23 cellular contexts compared by ENCODE assay signal in the genomic region with DNA sequence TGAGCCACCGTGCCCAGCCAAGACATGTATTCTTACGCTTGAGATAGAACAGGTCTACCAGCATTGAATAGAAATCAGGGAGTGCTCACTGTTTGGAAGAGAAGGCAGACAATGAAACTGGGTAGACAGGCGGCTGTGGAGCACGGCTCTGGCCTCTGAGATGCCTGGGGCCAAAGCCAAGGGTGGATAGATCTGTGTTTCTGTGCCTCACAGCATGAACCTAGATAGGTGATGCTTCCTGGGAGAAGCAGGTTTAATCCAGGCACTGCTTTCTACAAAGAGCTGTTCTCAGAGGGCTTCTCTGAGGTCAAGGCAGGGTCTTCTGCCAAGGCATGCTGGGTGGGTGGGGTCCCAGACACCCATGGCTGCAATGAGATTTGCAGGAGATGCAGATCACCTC. TPM values are rescaled to one million over a fixed set of nuclear protein-coding genes. Genes with fewer than 3 reads are reported as not detected.
"Had no signal": no experiment of that assay in that cellular context is flagged by ENCODE, and none has a peak within 500 bp of the region (broad histone marks: within the 10 kb centered on the region; RNA-seq: fewer than 3 reads in every experiment).

No MANE protein-coding gene starts in this region.

- H3K36me3 Mint-ChIP-seq: activated CD8-positive, alpha-beta memory T cell treated with anti-CD3 and anti-CD28 coated beads, Interleukin-2, amount 10 ng/mL, durations not matched to agents 7 days and 5 days; natural killer cell treated with Interleukin-12 subunit alpha and Interleukin-12 subunit beta and Interleukin-15 and Interleukin-18, amount 100 ng/mL, for 72 hours; stimulated activated memory B cell treated with anti-CD40 and anti-IgM and Interleukin-4, amounts not matched to agents 10 μg/mL and 1 μg/mL and 100 μg/mL, for 72 hours had no signal

- H3K27ac Mint-ChIP-seq: activated naive CD4-positive, alpha-beta T cell treated with anti-CD3 and anti-CD28 coated beads for 36 hours; activated T-helper 2 cell treated with anti-CD3 and anti-CD28 coated beads, Interferon-gamma antibody, Interleukin-2, Interleukin-4, amounts not matched to agents 10 μg/mL and 5 μg/mL and 100 μg/mL, durations not matched to agents 14 hours and 24 hours and 36 hours; natural killer cell treated with Interleukin-12 subunit alpha and Interleukin-12 subunit beta and Interleukin-15 and Interleukin-18, amount 100 ng/mL, for 72 hours; stimulated activated memory B cell treated with anti-CD40 and anti-IgM and Interleukin-4, amounts not matched to agents 10 μg/mL and 1 μg/mL and 100 μg/mL, for 72 hours had no signal

- H3K36me3 ChIP-seq: ascending aorta, left lung had no signal

- H3K9me3 Mint-ChIP-seq: activated naive CD4-positive, alpha-beta T cell treated with anti-CD3 and anti-CD28 coated beads for 36 hours; activated T-helper 2 cell treated with anti-CD3 and anti-CD28 coated beads, Interferon-gamma antibody, Interleukin-2, Interleukin-4, amounts not matched to agents 10 μg/mL and 5 μg/mL and 100 μg/mL, durations not matched to agents 14 hours and 24 hours and 36 hours; natural killer cell treated with Interleukin-12 subunit alpha and Interleukin-12 subunit beta and Interleukin-15 and Interleukin-18, amount 100 ng/mL, for 72 hours; stimulated activated memory B cell treated with anti-CD40 and anti-IgM and Interleukin-4, amounts not matched to agents 10 μg/mL and 1 μg/mL and 100 μg/mL, for 72 hours had no signal

- H3K9me3 ChIP-seq: ascending aorta, left lung, psoas muscle had no signal

- H3K27me3 ChIP-seq: ascending aorta had no signal

- H3K4me3 ChIP-seq: ascending aorta, left lung, psoas muscle had no signal

- DNase-seq: activated CD4-positive, alpha-beta T cell treated with anti-CD3 and anti-CD28 coated beads, Interleukin-2, amount 50 U/mL, for 4 hours; activated CD8-positive, alpha-beta memory T cell treated with anti-CD3 and anti-CD28 coated beads, Interleukin-2, amount 10 ng/mL, durations not matched to agents 7 days and 5 days; activated naive CD4-positive, alpha-beta T cell treated with anti-CD3 and anti-CD28 coated beads for 36 hours; activated T-cell treated with anti-CD3 and anti-CD28 coated beads, Interleukin-2, amount 50 U/mL, for 1 hour; erythroblast; hypothalamus; kidney; left lung; mesenchymal stem cell; psoas muscle; stimulated activated CD4-positive, alpha-beta T cell treated with anti-CD3 and anti-CD28 coated beads, Interleukin-1b, Interleukin-23, amount 100 ng/mL, for 48 hours; T-helper 1 cell; T1000 had no signal

- H3K4me3 Mint-ChIP-seq: activated CD8-positive, alpha-beta memory T cell treated with anti-CD3 and anti-CD28 coated beads, Interleukin-2, amount 10 ng/mL, durations not matched to agents 7 days and 5 days; activated naive CD4-positive, alpha-beta T cell treated with anti-CD3 and anti-CD28 coated beads for 36 hours; natural killer cell treated with Interleukin-12 subunit alpha and Interleukin-12 subunit beta and Interleukin-15 and Interleukin-18, amount 100 ng/mL, for 72 hours; stimulated activated memory B cell treated with anti-CD40 and anti-IgM and Interleukin-4, amounts not matched to agents 10 μg/mL and 1 μg/mL and 100 μg/mL, for 72 hours had no signal

- H3K27ac ChIP-seq: left lung, psoas muscle had no signal

- ATAC-seq: activated CD4-positive, CD25-positive, alpha-beta regulatory T cell treated with anti-CD3 and anti-CD28 coated beads, Interleukin-2, amount 50 U/mL, for 24 hours; activated CD8-positive, alpha-beta memory T cell treated with anti-CD3 and anti-CD28 coated beads, Interleukin-2, amount 10 ng/mL, durations not matched to agents 7 days and 5 days; left lung; natural killer cell treated with Interleukin-12 subunit alpha and Interleukin-12 subunit beta and Interleukin-15 and Interleukin-18, amount 100 ng/mL, for 72 hours; psoas muscle; stimulated activated memory B cell treated with anti-CD40 and anti-IgM and Interleukin-4, amounts not matched to agents 10 μg/mL and 1 μg/mL and 100 μg/mL, for 72 hours had no signal

RNA-seq across cellular contexts. Expression of a gene that starts 24.6 kb away (rescaled TPM):
- total RNA-seq: activated CD8-positive, alpha-beta memory T cell treated with anti-CD3 and anti-CD28 coated beads, Interleukin-2, amount 10 ng/mL, durations not matched to agents 7 days and 5 days; activated naive CD4-positive, alpha-beta T cell treated with anti-CD3 and anti-CD28 coated beads for 36 hours; activated T-helper 2 cell treated with anti-CD3 and anti-CD28 coated beads, Interferon-gamma antibody, Interleukin-2, Interleukin-4, amounts not matched to agents 10 μg/mL and 5 μg/mL and 100 μg/mL, durations not matched to agents 14 hours and 24 hours and 36 hours; ascending aorta; bronchial epithelial cell; chondrocyte; dermis microvascular lymphatic vessel endothelial cell; kidney; left lung; natural killer cell treated with Interleukin-12 subunit alpha and Interleukin-12 subunit beta and Interleukin-15 and Interleukin-18, amount 100 ng/mL, for 72 hours; omental fat pad; psoas muscle had no signal
- polyA plus RNA-seq: psoas muscle, thymus had no signal
